ENCODE assay signal across 9 cellular contexts in genomic region chr12:124609041-124609984, GRCh38. TPM values are rescaled to one million over a fixed set of nuclear protein-coding genes. Genes with fewer than 3 reads are reported as not detected.
A peak's percentile ranks its signal among the peaks of the same experiment; 100 is the strongest.
DNase-seq lines count a peak whose midpoint lies in the region; ATAC-seq and TF ChIP-seq lines count a peak whose summit lies in the region.
"Had no signal": no experiment of that assay in that cellular context is flagged by ENCODE, and none has a peak within 500 bp of the region (broad histone marks: within the 10 kb centered on the region; RNA-seq: fewer than 3 reads in every experiment).

No MANE protein-coding gene starts in this region.

- H3K4me1 ChIP-seq in suprapubic skin, result peaks cover 21% of the 10 kb centered on the region

- H3K9me3 Mint-ChIP-seq in naive B cell, result peaks cover 0 to 5% (median 0%) of the 10 kb centered on the region in 7 donors

- no peak for TF ChIP-seq EP300 in suprapubic skin (IDR thresholded peaks at IDR 0.05)

- no peaks in the 10 kb centered on the region for H3K27me3 ChIP-seq in suprapubic skin
- H3K27me3 ChIP-seq: dorsolateral prefrontal cortex had no signal

- WGBS in suprapubic skin, result 38% methylated on average over 25 of the region's 31 CpGs

- in situ Hi-C loops in GM13977 (cut with MboI; ENCODE audit: low pct_unique_long_range_greater_than_20kb, low sequenced_read_pairs, unreplicated experiment), result no loop called here

- no peaks in the 10 kb centered on the region for H3K9me3 ChIP-seq in suprapubic skin

- H3K36me3 ChIP-seq in suprapubic skin, result no peaks in the 10 kb centered on the region

- no peak overlapping the region for H3K4me3 ChIP-seq in choroid plexus epithelial cell (ENCODE audit: low read depth, low read length)
- no peak overlapping the region for H3K4me3 ChIP-seq in suprapubic skin
- H3K4me3 ChIP-seq: dorsolateral prefrontal cortex had no signal

- peak overlapping the region; percentile 37 to 90 (median 76) for H3K4me3 Mint-ChIP-seq in naive B cell

- TF ChIP-seq POLR2A in suprapubic skin (IDR thresholded peaks at IDR 0.05), result no peak

- H3K4me1 Mint-ChIP-seq in naive B cell, result peaks cover 26 to 33% (median 30%) of the 10 kb centered on the region in 3 donors

- TF ChIP-seq CTCF in GM13977 (IDR thresholded peaks at IDR 0.05; ENCODE audit: extremely low read depth, insufficient read depth, missing control alignments), result peak; percentile 3
- no peak for TF ChIP-seq CTCF in choroid plexus epithelial cell (conservative IDR thresholded peaks at IDR 0.05; ENCODE audit: low read depth, low read length)
- TF ChIP-seq CTCF in suprapubic skin (IDR thresholded peaks at IDR 0.05), result no peak

- ATAC-seq in HG02885 (IDR thresholded peaks at IDR 0.05; ENCODE audit: poor library complexity, unreplicated experiment) (peak; percentile 76), naive B cell (ENCODE audit: low read depth in 2 of 2) (peak; percentile 86 to 91)

- H3K36me3 Mint-ChIP-seq in naive B cell, result no peaks in the 10 kb centered on the region

- peaks cover 9 to 29% (median 13%) of the 10 kb centered on the region in 3 donors for H3K27me3 Mint-ChIP-seq in naive B cell

- peak overlapping the region in 5 of 6 donors; percentile 34 to 93 (median 60) for H3K27ac Mint-ChIP-seq in naive B cell

- DNase-seq in GM13977 (ENCODE audit: low spot score) (peak; percentile 77), NCI-H2029 (lab: John Stamatoyannopoulos, UW) (peak; percentile 96), choroid plexus epithelial cell (ENCODE audit: low read depth) (peak; percentile 81), naive B cell (peak; percentile 63), suprapubic skin (ENCODE audit: low spot score in 2 of 2) (peak; percentile 91), middle frontal gyrus (ENCODE audit: extremely low spot score, low spot score) (no peak)
- peak; percentile 73 for DNase-seq in activated CD4-positive, alpha-beta T cell treated with anti-CD3 and anti-CD28 coated beads for 1 hour

- peak overlapping the region; percentile 41 for H3K27ac ChIP-seq in suprapubic skin
- H3K27ac ChIP-seq: dorsolateral prefrontal cortex had no signal

RNA-seq across cellular contexts. Expression of gene NCOR2, which starts 41.9 kb away (rescaled TPM):
- polyA plus RNA-seq in naive B cell (ENCODE audit: low read depth in 6 of 6), result 10 to 100 TPM in 1 of 6 donors, 1 to 10 TPM in 5; 2.4 to 15.8 (median 4.0) TPM
- 100 to 1,000 TPM; 111 to 264 (median 187) TPM for total RNA-seq in suprapubic skin
